In genomic region chr2:101502095-101502494, GRCh38 we compare ENCODE assay signal across 24 cellular contexts. TPM values are rescaled to one million over a fixed set of nuclear protein-coding genes. Genes with fewer than 3 reads are reported as not detected.
DNase-seq lines count a peak whose midpoint lies in the region; ATAC-seq and TF ChIP-seq lines count a peak whose summit lies in the region.
"Had no signal": no experiment of that assay in that cellular context is flagged by ENCODE, and none has a peak within 500 bp of the region (broad histone marks: within the 10 kb centered on the region; RNA-seq: fewer than 3 reads in every experiment).

No MANE protein-coding gene starts in this region.

- no peaks in the 10 kb centered on the region for H3K27me3 ChIP-seq in right atrium auricular region
- H3K27me3 ChIP-seq in PC-3 (ENCODE audit: low read length): no peaks in the 10 kb centered on the region
- H3K27me3 ChIP-seq in lung (ENCODE audit: control insufficient read depth, insufficient read depth): no peaks in the 10 kb centered on the region
- H3K27me3 ChIP-seq: neural progenitor cell, tibial nerve had no signal

- peaks cover 21% of the 10 kb centered on the region for H3K4me1 Mint-ChIP-seq in stimulated activated naive CD8-positive, alpha-beta T cell treated with anti-CD3 and anti-CD28 coated beads, Interleukin-15, Interleukin-2, amounts not matched to agents 100 ng/mL and 50 ng/mL, for 24 hours (ENCODE audit: low read depth)
- H3K4me1 Mint-ChIP-seq in Calu3 (ENCODE audit: low read depth, unreplicated experiment): peaks cover 8% of the 10 kb centered on the region
- H3K4me1 Mint-ChIP-seq: immature natural killer cell had no signal

- H3K4me3 ChIP-seq in right atrium auricular region (no peak overlapping the region), PC-3 (ENCODE audit: low read length) (no peak overlapping the region), lung (no peak overlapping the region)
- H3K4me3 ChIP-seq: neural progenitor cell, tibial nerve had no signal

- peak overlapping the region; percentile 36 for H3K27ac Mint-ChIP-seq in stimulated activated naive CD8-positive, alpha-beta T cell treated with anti-CD3 and anti-CD28 coated beads, Interleukin-15, Interleukin-2, amounts not matched to agents 100 ng/mL and 50 ng/mL, for 24 hours
- H3K27ac Mint-ChIP-seq in Calu3 (ENCODE audit: unreplicated experiment): no peak overlapping the region
- H3K27ac Mint-ChIP-seq: activated naive CD4-positive, alpha-beta T cell treated with anti-CD3 and anti-CD28 coated beads, Interleukin-2, amount 50 U/mL, for 24 hours; immature natural killer cell; neural progenitor cell had no signal

- H3K9me2 ChIP-seq in PC-3 (replicated peaks; ENCODE audit: low read length): no peaks in the 10 kb centered on the region

- BruUV-seq in PC-3 (replicated peaks; lab: Mats Ljungman, UMichigan) (no TSS peak), Calu3 (replicated peaks; lab: Mats Ljungman, UMichigan) (no TSS peak)

- TF ChIP-seq POLR2A in GM18505 (IDR thresholded peaks at IDR 0.05; ENCODE audit: borderline replicate concordance, extremely low read depth, insufficient read depth, insufficient read length): no peak

- peaks cover 6% of the 10 kb centered on the region for H3K27me3 Mint-ChIP-seq in stimulated activated naive CD8-positive, alpha-beta T cell treated with anti-CD3 and anti-CD28 coated beads, Interleukin-15, Interleukin-2, amounts not matched to agents 100 ng/mL and 50 ng/mL, for 24 hours
- no peaks in the 10 kb centered on the region for H3K27me3 Mint-ChIP-seq in Calu3 (ENCODE audit: unreplicated experiment)
- H3K27me3 Mint-ChIP-seq: activated naive CD4-positive, alpha-beta T cell treated with anti-CD3 and anti-CD28 coated beads, Interleukin-2, amount 50 U/mL, for 24 hours had no signal

- 71 to 75% methylated on average over 5 of the region's 5 CpGs for WGBS in lung, 2 donors

- no peak overlapping the region for H3K4me2 ChIP-seq in PC-3 (ENCODE audit: low read length)
- H3K4me2 ChIP-seq: neural progenitor cell had no signal

- CTCF ChIA-PET in PC-3 (lab: Charles Lee) (no interaction called here), Calu3 (lab: Charles Lee) (interaction anchor here (0.6 kb wide), 1 partner anchor 18 kb away, joined by 3 read pairs; no protein-coding TSS in a partner anchor)

- peak; percentile 36 for ATAC-seq in left ventricle myocardium superior
- ATAC-seq in PC-3: peak; percentile 11; the same call in 1 of the 2 replicates
- peak; percentile 41 for ATAC-seq in lung (ENCODE audit: insufficient read depth, low FRiP score)
- ATAC-seq in GM18505 (IDR thresholded peaks at IDR 0.05; ENCODE audit: unreplicated experiment): no peak

- no peaks in the 10 kb centered on the region for H3K36me3 ChIP-seq in right atrium auricular region
- H3K36me3 ChIP-seq in PC-3 (ENCODE audit: low read depth, low read length): no peaks in the 10 kb centered on the region
- no peaks in the 10 kb centered on the region for H3K36me3 ChIP-seq in lung (ENCODE audit: control insufficient read depth in 2 of 2, insufficient read depth in 2 of 2, low read length in 2 of 2)
- H3K36me3 ChIP-seq: neural progenitor cell, tibial nerve had no signal

- no peak overlapping the region; the same call in 1 of the 2 replicates for H3K9ac ChIP-seq in PC-3 (ENCODE audit: low read length)
- H3K9ac ChIP-seq: neural progenitor cell had no signal

- peak overlapping the region; percentile 14; the same call in 1 of the 2 replicates for H2AFZ ChIP-seq in PC-3 (ENCODE audit: low read length)
- H2AFZ ChIP-seq: neural progenitor cell had no signal

- DNase-seq in left ventricle myocardium superior: no peak
- DNase-seq in right atrium auricular region (ENCODE audit: low spot score): no peak
- DNase-seq in PC-3: no peak
- DNase-seq in lung (ENCODE audit: low spot score): no peak
- no peak for DNase-seq in NCI-H1092 (lab: John Stamatoyannopoulos, UW)
- no peak for DNase-seq in Calu3
- DNase-seq: activated CD4-positive, alpha-beta T cell treated with anti-CD3 and anti-CD28 coated beads, Interleukin-2, amount 50 U/mL, for 1 hour; cerebellar nuclear complex; DMS79; foreskin fibroblast; immature natural killer cell; Kasumi-1; NCI-H1092 treated with DMSO at 0.1 percent for 48 hours; NCI-H2029 treated with DMSO at 0.1 percent for 48 hours; NCI-H446 treated with DMSO at 0.1 percent for 48 hours; SIG-M5; small intestine; T-helper 1 cell had no signal

- POLR2A ChIA-PET in PC-3 (lab: Charles Lee; ENCODE audit: unreplicated experiment): no interaction called here

- H3K4me3 Mint-ChIP-seq in stimulated activated naive CD8-positive, alpha-beta T cell treated with anti-CD3 and anti-CD28 coated beads, Interleukin-15, Interleukin-2, amounts not matched to agents 100 ng/mL and 50 ng/mL, for 24 hours: peak overlapping the region; percentile 23
- no peak overlapping the region for H3K4me3 Mint-ChIP-seq in Calu3 (ENCODE audit: low read depth, unreplicated experiment)
- H3K4me3 Mint-ChIP-seq: activated naive CD4-positive, alpha-beta T cell treated with anti-CD3 and anti-CD28 coated beads, Interleukin-2, amount 50 U/mL, for 24 hours; immature natural killer cell; neural progenitor cell had no signal

- H3K9me3 Mint-ChIP-seq in stimulated activated naive CD8-positive, alpha-beta T cell treated with anti-CD3 and anti-CD28 coated beads, Interleukin-15, Interleukin-2, amounts not matched to agents 100 ng/mL and 50 ng/mL, for 24 hours: no peaks in the 10 kb centered on the region
- no peaks in the 10 kb centered on the region for H3K9me3 Mint-ChIP-seq in Calu3 (ENCODE audit: low read depth, unreplicated experiment)
- H3K9me3 Mint-ChIP-seq: activated naive CD4-positive, alpha-beta T cell treated with anti-CD3 and anti-CD28 coated beads, Interleukin-2, amount 50 U/mL, for 24 hours; immature natural killer cell; neural progenitor cell had no signal

- peaks cover 0 to 22% of the 10 kb centered on the region in 2 donors for H3K4me1 ChIP-seq in right atrium auricular region
- H3K4me1 ChIP-seq in PC-3 (ENCODE audit: insufficient read depth, low read length): peaks cover 23% of the 10 kb centered on the region
- H3K4me1 ChIP-seq in lung (ENCODE audit: control insufficient read depth in 2 of 2, insufficient read depth in 2 of 2, low read length in 2 of 2): peaks cover 3 to 9% of the 10 kb centered on the region in 2 donors
- H3K4me1 ChIP-seq: neural progenitor cell had no signal

- H3K79me2 ChIP-seq in PC-3 (ENCODE audit: low read length): no peaks in the 10 kb centered on the region

- H3F3A ChIP-seq in PC-3 (ENCODE audit: low read length, unreplicated experiment): no peaks in the 10 kb centered on the region

- H3K27ac ChIP-seq in right atrium auricular region: no peak overlapping the region
- H3K27ac ChIP-seq in PC-3 (ENCODE audit: low read length): peak overlapping the region; percentile 61
- H3K27ac ChIP-seq in lung (ENCODE audit: low read depth in 1 of 2, low read length in 1 of 2): no peak overlapping the region
- H3K27ac ChIP-seq: epithelial cell of prostate, neural progenitor cell had no signal

- no peak for TF ChIP-seq CTCF in right atrium auricular region (IDR thresholded peaks at IDR 0.05)
- no peak for TF ChIP-seq CTCF in PC-3 (conservative IDR thresholded peaks at IDR 0.05; ENCODE audit: low read depth, low read length)
- TF ChIP-seq CTCF in lung (IDR thresholded peaks at IDR 0.05; ENCODE audit: control extremely low read depth, extremely low read depth): no peak
- TF ChIP-seq CTCF in Calu3 (IDR thresholded peaks at IDR 0.05; ENCODE audit: unreplicated experiment): no peak

- no peaks in the 10 kb centered on the region for H4K20me1 ChIP-seq in PC-3 (ENCODE audit: low read length)

- H3K36me3 Mint-ChIP-seq in stimulated activated naive CD8-positive, alpha-beta T cell treated with anti-CD3 and anti-CD28 coated beads, Interleukin-15, Interleukin-2, amounts not matched to agents 100 ng/mL and 50 ng/mL, for 24 hours (ENCODE audit: low read depth): no peaks in the 10 kb centered on the region
- H3K36me3 Mint-ChIP-seq in Calu3 (ENCODE audit: insufficient read depth, unreplicated experiment): no peaks in the 10 kb centered on the region
- H3K36me3 Mint-ChIP-seq: activated naive CD4-positive, alpha-beta T cell treated with anti-CD3 and anti-CD28 coated beads, Interleukin-2, amount 50 U/mL, for 24 hours; immature natural killer cell; neural progenitor cell had no signal

- H3K9me3 ChIP-seq in right atrium auricular region (no peaks in the 10 kb centered on the region), PC-3 (ENCODE audit: low read length) (no peaks in the 10 kb centered on the region), lung (ENCODE audit: control insufficient read depth in 2 of 2, insufficient read depth in 1 of 2, low read length in 1 of 2) (peaks cover 0 to 2% of the 10 kb centered on the region in 2 donors)
- H3K9me3 ChIP-seq: tibial nerve had no signal

- intact Hi-C loops in left ventricle myocardium superior (cut with micrococcal nuclease) (no loop called here), PC-3 (cut with micrococcal nuclease) (no loop called here), Calu3 (cut with micrococcal nuclease; ENCODE audit: unreplicated experiment) (no loop called here)

RNA-seq across cellular contexts. Expression of gene RFX8, which starts 27.2 kb away (rescaled TPM):
- not detected for total RNA-seq in left ventricle myocardium superior
- total RNA-seq in right atrium auricular region: under 1 TPM in 1 of 2 donors, not detected in 1; 0.35 TPM
- 0.46 and 0.77 TPM in 2 replicates for total RNA-seq in PC-3 (2014; rRNA removed)
- total RNA-seq in lung: under 1 TPM; 0.58 to 0.88 TPM
- under 1 TPM; 0.11 to 0.14 TPM for polyA plus RNA-seq in lung
- not detected in 2 replicates for total RNA-seq in Calu3 (2022)
- polyA plus RNA-seq: immature natural killer cell had no signal
